Comparison of ENCODE assay signal across 8 cellular contexts in genomic region chr4:112889619-112890294, GRCh38.
A peak's percentile ranks its signal among the peaks of the same experiment; 100 is the strongest.
DNase-seq lines count a peak whose midpoint lies in the region; ATAC-seq and TF ChIP-seq lines count a peak whose summit lies in the region.

No MANE protein-coding gene starts in this region.

- H3K27ac Mint-ChIP-seq in brain = peak overlapping the region in 4 of 5 experiments; percentile 73 to 95 (median 89)
- no peak overlapping the region for H3K27ac Mint-ChIP-seq in effector memory CD8-positive, alpha-beta T cell

- ATAC-seq in HG02610 (IDR thresholded peaks at IDR 0.05; ENCODE audit: unreplicated experiment) = peak; percentile 59
- ATAC-seq in effector memory CD8-positive, alpha-beta T cell (replicated peaks) = no peak

- peaks cover 16% of the 10 kb centered on the region for H3K36me3 Mint-ChIP-seq in brain
- no peaks in the 10 kb centered on the region for H3K36me3 Mint-ChIP-seq in effector memory CD8-positive, alpha-beta T cell (ENCODE audit: insufficient read depth)

- TF ChIP-seq CTCF in brain (conservative IDR thresholded peaks at IDR 0.05) = no peak

- no peaks in the 10 kb centered on the region for H3K9me3 Mint-ChIP-seq in brain
- no peaks in the 10 kb centered on the region for H3K9me3 Mint-ChIP-seq in effector memory CD8-positive, alpha-beta T cell

- H3K27me3 Mint-ChIP-seq in brain = no peaks in the 10 kb centered on the region
- no peaks in the 10 kb centered on the region for H3K27me3 Mint-ChIP-seq in effector memory CD8-positive, alpha-beta T cell

- peak overlapping the region in 4 of 5 experiments; percentile 26 to 86 (median 79) for H3K4me3 Mint-ChIP-seq in brain
- H3K4me3 Mint-ChIP-seq in effector memory CD8-positive, alpha-beta T cell = no peak overlapping the region

- H3K4me1 Mint-ChIP-seq in brain = peaks cover 51% of the 10 kb centered on the region
- no peaks in the 10 kb centered on the region for H3K4me1 Mint-ChIP-seq in effector memory CD8-positive, alpha-beta T cell (ENCODE audit: low read depth in 2 of 2)

- DNase-seq in AG20443 (ENCODE audit: low spot score) (peak; percentile 23), middle frontal gyrus (ENCODE audit: extremely low spot score, low spot score) (peak; percentile 36), germinal center (ENCODE audit: low spot score) (no peak), dermis blood vessel endothelial cell (no peak)
- DNase-seq in activated CD4-positive, alpha-beta T cell treated with anti-CD3 and anti-CD28 coated beads, Interleukin-2, amount 50 U/mL, for 48 hours = no peak
- DNase-seq in effector memory CD8-positive, alpha-beta T cell = no peak

Comparison
In these comparisons a context has a peak if more than half of its experiments do, and no peak if none do; other contexts are left out.
1. DNase-seq: peak in AG20443 (single experiment) and middle frontal gyrus (single experiment); none in germinal center (single experiment), activated CD4-positive, alpha-beta T cell treated with anti-CD3 and anti-CD28 coated beads, Interleukin-2, amount 50 U/mL, for 48 hours (0 of 2), effector memory CD8-positive, alpha-beta T cell (0 of 3) and dermis blood vessel endothelial cell (single experiment).
2. H3K27ac Mint-ChIP-seq: peak in brain (4 of 5); none in effector memory CD8-positive, alpha-beta T cell (0 of 2).
3. H3K4me3 Mint-ChIP-seq: peak in brain (4 of 5); none in effector memory CD8-positive, alpha-beta T cell (0 of 2).